Comparison of ENCODE assay signal across 10 cellular contexts in genomic region chr12:27595231-27595642, GRCh38.
DNase-seq lines count a peak whose midpoint lies in the region; ATAC-seq and TF ChIP-seq lines count a peak whose summit lies in the region.
"Had no signal": no experiment of that assay in that cellular context is flagged by ENCODE, and none has a peak within 500 bp of the region (broad histone marks: within the 10 kb centered on the region; RNA-seq: fewer than 3 reads in every experiment).

No MANE protein-coding gene starts in this region.

- H3K9me3 ChIP-seq in mucosa of descending colon: no peaks in the 10 kb centered on the region
- H3K9me3 ChIP-seq in BE2C: no peaks in the 10 kb centered on the region; the same call in 1 of the 2 replicates

- no peak overlapping the region for H3K4me3 Mint-ChIP-seq in type B pancreatic cell

- H3K9me3 Mint-ChIP-seq in type B pancreatic cell: no peaks in the 10 kb centered on the region

- H3K36me3 Mint-ChIP-seq in type B pancreatic cell: peaks cover 49% of the 10 kb centered on the region

- no peak overlapping the region for H3K4me3 ChIP-seq in mucosa of descending colon
- H3K4me3 ChIP-seq in BE2C (ENCODE audit: low read depth, low read length): no peak overlapping the region
- H3K4me3 ChIP-seq: BLaER1 treated with 17β-estradiol and CSF1 and Interleukin-3, amounts not matched to agents 10 nM and 100 nM had no signal

- peak; percentile 55 for ATAC-seq in mucosa of descending colon
- no peak for ATAC-seq in stimulated activated naive CD8-positive, alpha-beta T cell treated with anti-CD3 and anti-CD28 coated beads, Interleukin-15, Interleukin-2, amounts not matched to agents 100 U/mL and 50 U/mL, for 24 hours

- peaks cover 2% of the 10 kb centered on the region for H3K4me1 ChIP-seq in mucosa of descending colon (ENCODE audit: low read depth)
- peaks cover 4% of the 10 kb centered on the region; the same call in 1 of the 2 replicates for H3K4me1 ChIP-seq in BE2C

- intact Hi-C loops in mucosa of descending colon (cut with DNase I, micrococcal nuclease): no loop called here

- DNase-seq in NCI-H2227 (lab: John Stamatoyannopoulos, UW; ENCODE audit: unreplicated experiment): peak; percentile 37
- DNase-seq in NCI-H2227 treated with DMSO at 0.1 percent for 48 hours (lab: John Stamatoyannopoulos, UW): no peak
- DNase-seq in epidermal melanocyte (ENCODE audit: insufficient read length, low spot score): peak; percentile 38
- DNase-seq in mucosa of descending colon: peak in 1 of 3 donors; percentile 54
- no peak for DNase-seq in type B pancreatic cell (ENCODE audit: extremely low spot score, unreplicated experiment)
- DNase-seq in BE2C: no peak
- DNase-seq in GM19238 (ENCODE audit: insufficient read length, low spot score): no peak
- DNase-seq in stimulated activated naive CD8-positive, alpha-beta T cell treated with anti-CD3 and anti-CD28 coated beads, Interleukin-15, Interleukin-2, amounts not matched to agents 100 U/mL and 50 U/mL, for 24 hours: no peak
- DNase-seq: activated CD4-positive, CD25-positive, alpha-beta regulatory T cell treated with anti-CD3 and anti-CD28 coated beads, Interleukin-2, amount 50 U/mL, for 72 hours had no signal

- H3K27me3 Mint-ChIP-seq in type B pancreatic cell: no peaks in the 10 kb centered on the region

- H3K27me3 ChIP-seq in BE2C: no peaks in the 10 kb centered on the region
- H3K27me3 ChIP-seq: BLaER1 treated with 17β-estradiol and CSF1 and Interleukin-3, amounts not matched to agents 10 nM and 100 nM had no signal

- H3K36me3 ChIP-seq in mucosa of descending colon (ENCODE audit: low read depth): no peaks in the 10 kb centered on the region
- no peaks in the 10 kb centered on the region for H3K36me3 ChIP-seq in BE2C

- H3K4me1 Mint-ChIP-seq in type B pancreatic cell (ENCODE audit: unreplicated experiment): peaks cover 4% of the 10 kb centered on the region

- TF ChIP-seq CTCF in mucosa of descending colon (IDR thresholded peaks at IDR 0.05): no peak
- TF ChIP-seq CTCF in type B pancreatic cell (conservative IDR thresholded peaks at IDR 0.05): no peak
- TF ChIP-seq CTCF in BE2C (IDR thresholded peaks at IDR 0.05; ENCODE audit: low read depth, low read length): no peak

- H3K27ac Mint-ChIP-seq in type B pancreatic cell: peak overlapping the region; percentile 47

Comparison
In these comparisons a context has a peak if more than half of its experiments do, and no peak if none do; other contexts are left out.
1. DNase-seq: peak in NCI-H2227 (single experiment) and epidermal melanocyte (single experiment); none in NCI-H2227 treated with DMSO at 0.1 percent for 48 hours (single experiment), type B pancreatic cell (single experiment), BE2C (single experiment), GM19238 (single experiment) and stimulated activated naive CD8-positive, alpha-beta T cell treated with anti-CD3 and anti-CD28 coated beads, Interleukin-15, Interleukin-2, amounts not matched to agents 100 U/mL and 50 U/mL, for 24 hours (single experiment).